In genomic region chr12:47828967-47829482, GRCh38 we compare ENCODE assay signal across 8 cellular contexts. TPM values are rescaled to one million over a fixed set of nuclear protein-coding genes. Genes with fewer than 3 reads are reported as not detected.
DNase-seq lines count a peak whose midpoint lies in the region; ATAC-seq and TF ChIP-seq lines count a peak whose summit lies in the region.

No MANE protein-coding gene starts in this region.

- TF ChIP-seq CTCF in BE2C (IDR thresholded peaks at IDR 0.05; ENCODE audit: low read depth, low read length): no peak
- TF ChIP-seq CTCF in breast epithelium (IDR thresholded peaks at IDR 0.05): no peak
- no peak for TF ChIP-seq CTCF in liver (IDR thresholded peaks at IDR 0.05; ENCODE audit: low read depth, low read length, missing input control)

- intact Hi-C loops in breast epithelium (cut with DNase I; ENCODE audit: low total_unique reads): no loop called here

- DNase-seq in BE2C (peak; percentile 76), LoVo (ENCODE audit: low spot score) (peak; percentile 35), breast epithelium (ENCODE audit: low spot score in 2 of 2) (peak; percentile 92 to 93), NCI-H2171 treated with DMSO at 0.1 percent for 48 hours (lab: John Stamatoyannopoulos, UW) (no peak), NAMALWA (ENCODE audit: low spot score) (no peak)

- H3K27me3 ChIP-seq in BE2C (no peaks in the 10 kb centered on the region), breast epithelium (no peaks in the 10 kb centered on the region), liver (ENCODE audit: control insufficient read depth in 4 of 4, insufficient read depth in 4 of 4, low read length in 3 of 4) (no peaks in the 10 kb centered on the region)

- H3K27ac ChIP-seq in breast epithelium (peak overlapping the region; percentile 92 to 95), liver (ENCODE audit: low read depth in 1 of 2, low read length in 2 of 2) (peak overlapping the region; percentile 33 to 51), urinary bladder (ENCODE audit: low read depth) (peak overlapping the region; percentile 76)

- H3K9me3 ChIP-seq in BE2C (no peaks in the 10 kb centered on the region), breast epithelium (no peaks in the 10 kb centered on the region), liver (ENCODE audit: control insufficient read depth in 4 of 4, low read length in 3 of 4) (no peaks in the 10 kb centered on the region)

- WGBS in liver: 68% methylated on average over 7 of the region's 7 CpGs
- WGBS in urinary bladder: 29% methylated on average over 7 of the region's 7 CpGs

- peaks cover 9% of the 10 kb centered on the region for H3K4me1 ChIP-seq in BE2C
- H3K4me1 ChIP-seq in breast epithelium: peaks cover 23% of the 10 kb centered on the region in 2 donors
- peaks cover 0 to 4% (median 0%) of the 10 kb centered on the region in 4 donors for H3K4me1 ChIP-seq in liver (ENCODE audit: control insufficient read depth in 4 of 4, insufficient read depth in 4 of 4, low read length in 3 of 4)
- H3K4me1 ChIP-seq in urinary bladder (ENCODE audit: insufficient read depth): peaks cover 6% of the 10 kb centered on the region

- ATAC-seq in HG03432 (IDR thresholded peaks at IDR 0.05; ENCODE audit: unreplicated experiment): no peak

- no peaks in the 10 kb centered on the region for H3K36me3 ChIP-seq in BE2C
- H3K36me3 ChIP-seq in breast epithelium: no peaks in the 10 kb centered on the region
- no peaks in the 10 kb centered on the region for H3K36me3 ChIP-seq in liver (ENCODE audit: control insufficient read depth in 4 of 4, insufficient read depth in 3 of 4, low read depth in 1 of 4, low read length in 3 of 4)
- no peaks in the 10 kb centered on the region for H3K36me3 ChIP-seq in urinary bladder (ENCODE audit: insufficient read depth)

- no peak overlapping the region for H3K9ac ChIP-seq in liver (ENCODE audit: low read depth in 1 of 2, low read length in 2 of 2)

- TF ChIP-seq RAD21 in liver (IDR thresholded peaks at IDR 0.05): no peak

- H3K4me3 ChIP-seq in BE2C (ENCODE audit: low read depth, low read length) (peak overlapping the region; percentile 16), breast epithelium (peak overlapping the region in 2 of 3 donors; percentile 9 to 23), liver (ENCODE audit: low read depth in 1 of 3, low read length in 3 of 3) (no peak overlapping the region), urinary bladder (ENCODE audit: low read depth, low read length) (no peak overlapping the region)

- no peak for TF ChIP-seq POLR2A in breast epithelium (IDR thresholded peaks at IDR 0.05)

TF ChIP-seq in liver, 16 proteins besides CTCF, POLR2A, EP300 and RAD21:
- TF ChIP-seq SP1 (IDR thresholded peaks at IDR 0.05) (no peak), EGR1 (IDR thresholded peaks at IDR 0.05; ENCODE audit: low read depth in 2 of 2) (no peak), JUND (IDR thresholded peaks at IDR 0.05) (no peak), FOXA1 (IDR thresholded peaks at IDR 0.05) (no peak), HNF4A (conservative IDR thresholded peaks at IDR 0.05) (no peak), FOXA2 (IDR thresholded peaks at IDR 0.05) (no peak), HNF4G (IDR thresholded peaks at IDR 0.05) (no peak), MAX (IDR thresholded peaks at IDR 0.05) (no peak), TAF1 (conservative IDR thresholded peaks at IDR 0.05) (no peak)

RNA-seq across cellular contexts. Expression of gene HDAC7, which starts 9.3 kb away (rescaled TPM):
- 178 TPM for polyA plus RNA-seq in BE2C (2012; ENCODE audit: insufficient read depth, insufficient read length, low read depth)
- total RNA-seq in breast epithelium (10 to 100 TPM; 37.6 to 77.0 (median 44.9) TPM), liver (10 to 100 TPM in 1 of 2 donors, 1 to 10 TPM in 1; 7.1 to 14.7 TPM), urinary bladder (26.8 TPM)
- polyA plus RNA-seq in liver (1 to 10 TPM; 3.5 to 7.2 TPM), urinary bladder (92.4 TPM)

RNA-seq across cellular contexts. Expression of gene SLC48A1, which starts 56.0 kb away (rescaled TPM):
- 65.5 TPM for polyA plus RNA-seq in BE2C (2012; ENCODE audit: insufficient read depth, insufficient read length, low read depth)
- 10 to 100 TPM; 27.5 to 51.5 (median 30.6) TPM for total RNA-seq in breast epithelium
- total RNA-seq in liver: 10 to 100 TPM in 1 of 2 donors, 1 to 10 TPM in 1; 6.1 to 15.4 TPM
- polyA plus RNA-seq in liver: 10 to 100 TPM in 1 of 2 donors, 1 to 10 TPM in 1; 8.3 to 10.4 TPM
- 8.6 TPM for total RNA-seq in urinary bladder
- polyA plus RNA-seq in urinary bladder: 31.1 TPM

Comparison
In these comparisons a context has a peak if more than half of its experiments do, and no peak if none do; other contexts are left out.
1. DNase-seq: peak in BE2C (single experiment), LoVo (single experiment) and breast epithelium (2 of 2); none in NCI-H2171 treated with DMSO at 0.1 percent for 48 hours (single experiment) and NAMALWA (single experiment).
2. H3K4me3 ChIP-seq: peak in BE2C (single experiment) and breast epithelium (2 of 3); none in liver (0 of 3) and urinary bladder (single experiment).
3. H3K27ac ChIP-seq: peak in every context shown above with its lines; median percentile 94 in breast epithelium; 76 in urinary bladder; 42 in liver.